ENCODE assay signal across 1 cellular context in the genomic region with DNA sequence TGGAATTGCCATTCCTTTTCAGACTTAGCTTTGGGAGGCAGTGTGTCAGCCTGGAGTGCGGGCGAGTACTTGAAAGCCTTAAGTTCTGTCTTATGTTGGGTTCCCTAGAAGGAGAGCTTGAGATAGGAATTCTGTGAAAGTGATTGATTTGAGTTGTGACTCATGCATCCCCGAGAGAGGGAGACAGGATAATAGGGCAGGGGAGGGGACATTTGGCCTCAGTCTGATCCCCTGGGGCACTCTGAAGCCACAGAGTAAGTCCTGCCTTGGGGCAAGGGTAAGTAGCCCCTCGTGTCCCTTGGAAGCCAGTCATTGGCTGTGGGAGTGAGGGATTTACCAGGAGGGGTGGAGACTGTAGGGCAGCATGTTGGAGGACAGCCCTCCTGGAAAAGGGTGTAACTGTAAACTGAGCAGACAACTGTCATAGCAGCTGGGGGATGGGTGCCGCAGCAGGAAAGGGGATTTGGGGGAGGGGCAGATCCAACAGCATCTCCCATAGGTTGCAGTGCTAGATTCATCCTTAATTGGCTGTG.
A peak's percentile ranks its signal among the peaks of the same experiment; 100 is the strongest.
TF ChIP-seq lines count a peak whose summit lies in the region.

No MANE protein-coding gene starts in this region.

TF ChIP-seq in K562, 482 proteins besides CTCF, POLR2A, EP300 and RAD21:
- TF ChIP-seq, protein P1, sequence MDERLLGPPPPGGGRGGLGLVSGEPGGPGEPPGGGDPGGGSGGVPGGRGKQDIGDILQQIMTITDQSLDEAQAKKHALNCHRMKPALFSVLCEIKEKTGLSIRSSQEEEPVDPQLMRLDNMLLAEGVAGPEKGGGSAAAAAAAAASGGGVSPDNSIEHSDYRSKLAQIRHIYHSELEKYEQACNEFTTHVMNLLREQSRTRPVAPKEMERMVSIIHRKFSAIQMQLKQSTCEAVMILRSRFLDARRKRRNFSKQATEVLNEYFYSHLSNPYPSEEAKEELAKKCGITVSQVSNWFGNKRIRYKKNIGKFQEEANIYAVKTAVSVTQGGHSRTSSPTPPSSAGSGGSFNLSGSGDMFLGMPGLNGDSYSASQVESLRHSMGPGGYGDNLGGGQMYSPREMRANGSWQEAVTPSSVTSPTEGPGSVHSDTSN (CRISPR knock-in tag; IDR thresholded peaks at IDR 0.05; ENCODE audit: low read depth): no peak
- TF ChIP-seq, protein P1 (tag; conservative IDR thresholded peaks at IDR 0.05; ENCODE audit: low read depth): peak; percentile 23; the same call in 1 of the 2 replicates
- no peak for TF ChIP-seq ZFP30 (CRISPR knock-in tag; IDR thresholded peaks at IDR 0.05; ENCODE audit: borderline replicate concordance)
